Comparison of ENCODE assay signal across 20 cellular contexts in genomic region chr2:65737452-65738011, GRCh38.
"Had no signal": no experiment of that assay in that cellular context is flagged by ENCODE, and none has a peak within 500 bp of the region (broad histone marks: within the 10 kb centered on the region; RNA-seq: fewer than 3 reads in every experiment).

No MANE protein-coding gene starts in this region.

- H3K4me1 Mint-ChIP-seq: activated naive CD4-positive, alpha-beta T cell treated with anti-CD3 and anti-CD28 coated beads, Interleukin-2, amount 10 ng/mL, durations not matched to agents 7 days and 5 days; activated naive CD8-positive, alpha-beta T cell treated with anti-CD3 and anti-CD28 coated beads, Interleukin-2, amount 10 ng/mL, durations not matched to agents 7 days and 5 days had no signal

- H3K36me3 Mint-ChIP-seq: activated naive CD4-positive, alpha-beta T cell treated with anti-CD3 and anti-CD28 coated beads, Interleukin-2, amount 10 ng/mL, durations not matched to agents 7 days and 5 days; activated naive CD8-positive, alpha-beta T cell treated with anti-CD3 and anti-CD28 coated beads, Interleukin-2, amount 10 ng/mL, durations not matched to agents 7 days and 5 days had no signal

- H3K27ac ChIP-seq: brain microvascular endothelial cell, gastroesophageal sphincter, hepatocyte, left lung, suprapubic skin, tibial artery had no signal

- DNase-seq: activated CD4-positive, alpha-beta T cell treated with anti-CD3 and anti-CD28 coated beads for 48 hours; activated CD4-positive, alpha-beta T cell treated with anti-CD3 and anti-CD28 coated beads, Interleukin-2, amount 50 U/mL, for 48 hours; activated CD8-positive, alpha-beta memory T cell treated with anti-CD3 and anti-CD28 coated beads for 24 hours; activated gamma-delta T cell; activated naive CD4-positive, alpha-beta T cell treated with anti-CD3 and anti-CD28 coated beads, Interleukin-2, amount 10 ng/mL, durations not matched to agents 7 days and 5 days; activated naive CD8-positive, alpha-beta T cell treated with anti-CD3 and anti-CD28 coated beads, Interleukin-2, amount 10 ng/mL, durations not matched to agents 7 days and 5 days; amniotic stem cell; brain microvascular endothelial cell; central memory CD4-positive, alpha-beta T cell; kidney; left lung; occipital lobe; right cardiac atrium; stimulated activated CD4-positive, alpha-beta T cell treated with anti-CD3 and anti-CD28 coated beads, Interleukin-15, amount 100 ng/mL, for 24 hours; stimulated activated CD4-positive, alpha-beta T cell treated with anti-CD3 and anti-CD28 coated beads, Interleukin-2, amount 100 ng/mL, for 24 hours; stimulated activated naive CD4-positive, alpha-beta T cell; tibial artery had no signal

- H3K27ac Mint-ChIP-seq: activated naive CD4-positive, alpha-beta T cell treated with anti-CD3 and anti-CD28 coated beads, Interleukin-2, amount 10 ng/mL, durations not matched to agents 7 days and 5 days; activated naive CD8-positive, alpha-beta T cell treated with anti-CD3 and anti-CD28 coated beads, Interleukin-2, amount 10 ng/mL, durations not matched to agents 7 days and 5 days had no signal

- H3K9me3 Mint-ChIP-seq: activated naive CD4-positive, alpha-beta T cell treated with anti-CD3 and anti-CD28 coated beads, Interleukin-2, amount 10 ng/mL, durations not matched to agents 7 days and 5 days; activated naive CD8-positive, alpha-beta T cell treated with anti-CD3 and anti-CD28 coated beads, Interleukin-2, amount 10 ng/mL, durations not matched to agents 7 days and 5 days had no signal

- ATAC-seq: gastroesophageal sphincter, left lung, right cardiac atrium had no signal

- H3K27me3 Mint-ChIP-seq: activated naive CD4-positive, alpha-beta T cell treated with anti-CD3 and anti-CD28 coated beads, Interleukin-2, amount 10 ng/mL, durations not matched to agents 7 days and 5 days; activated naive CD8-positive, alpha-beta T cell treated with anti-CD3 and anti-CD28 coated beads, Interleukin-2, amount 10 ng/mL, durations not matched to agents 7 days and 5 days had no signal

- H3K4me3 Mint-ChIP-seq: activated naive CD4-positive, alpha-beta T cell treated with anti-CD3 and anti-CD28 coated beads, Interleukin-2, amount 10 ng/mL, durations not matched to agents 7 days and 5 days; activated naive CD8-positive, alpha-beta T cell treated with anti-CD3 and anti-CD28 coated beads, Interleukin-2, amount 10 ng/mL, durations not matched to agents 7 days and 5 days had no signal
